ENCODE assay signal across 21 cellular contexts in the genomic region with DNA sequence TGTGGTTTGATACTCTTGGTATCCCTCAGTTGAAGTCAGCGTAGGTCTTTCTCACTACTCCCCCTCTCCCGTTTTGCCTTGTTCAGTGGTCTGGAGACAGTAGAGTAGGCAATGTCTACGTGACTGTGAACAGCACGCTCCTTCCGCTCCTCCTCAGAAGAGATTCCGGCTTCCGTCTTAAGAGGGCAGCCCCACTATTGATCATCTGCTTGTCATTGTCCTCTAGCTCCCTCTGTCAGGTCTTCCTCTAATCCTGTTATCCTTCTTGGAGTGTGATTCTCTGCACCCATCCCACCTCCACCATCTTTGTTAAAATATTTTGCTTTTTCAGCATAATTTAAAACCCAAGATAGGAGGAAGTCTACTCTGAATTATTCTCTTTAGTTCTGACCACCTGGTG.
DNase-seq lines count a peak whose midpoint lies in the region; ATAC-seq and TF ChIP-seq lines count a peak whose summit lies in the region.
"Had no signal": no experiment of that assay in that cellular context is flagged by ENCODE, and none has a peak within 500 bp of the region (broad histone marks: within the 10 kb centered on the region; RNA-seq: fewer than 3 reads in every experiment).

No MANE protein-coding gene starts in this region.

- no peak overlapping the region for H3K4me3 ChIP-seq in WERI-Rb-1 (ENCODE audit: low read depth, low read length)
- H3K4me3 ChIP-seq: gastroesophageal sphincter, lung, MG63, uterus had no signal

- H3K27me3 ChIP-seq in WERI-Rb-1 (ENCODE audit: insufficient read depth, low read depth, severe bottlenecking), result no peaks in the 10 kb centered on the region
- H3K27me3 ChIP-seq: MG63, uterus had no signal

- no peaks in the 10 kb centered on the region for H3K36me3 ChIP-seq in WERI-Rb-1
- H3K36me3 ChIP-seq: gastroesophageal sphincter, MG63, uterus had no signal

- TF ChIP-seq POLR2A in erythroblast (IDR thresholded peaks at IDR 0.05; ENCODE audit: low read length), result no peak

- ATAC-seq in GM21381 (IDR thresholded peaks at IDR 0.05; ENCODE audit: unreplicated experiment) (no peak), GM21529 (IDR thresholded peaks at IDR 0.05; ENCODE audit: unreplicated experiment) (no peak)
- ATAC-seq: gastroesophageal sphincter had no signal

- no peaks in the 10 kb centered on the region for H3K9me3 ChIP-seq in WERI-Rb-1 (ENCODE audit: severe bottlenecking)
- H3K9me3 ChIP-seq: gastroesophageal sphincter had no signal

- TF ChIP-seq CTCF in WERI-Rb-1 (IDR thresholded peaks at IDR 0.05; ENCODE audit: low read depth, low read length), result peak; percentile 45; the same call in 1 of the 2 replicates

- H3K27ac ChIP-seq in WERI-Rb-1, result no peak overlapping the region
- H3K27ac ChIP-seq: gastroesophageal sphincter, parathyroid adenoma, uterus had no signal

- DNase-seq in D341Med (ENCODE audit: low spot score) (peak; percentile 35), HT-29 (ENCODE audit: low spot score) (peak; percentile 8), WERI-Rb-1 (peak; percentile 40), left kidney (ENCODE audit: low read depth, low spot score) (peak; percentile 9), erythroblast (lab: John Stamatoyannopoulos, UW) (no peak)
- no peak for DNase-seq in stimulated activated CD4-positive, alpha-beta T cell treated with anti-CD3 and anti-CD28 coated beads, Interleukin-4, amount 100 ng/mL, for 4 hours
- DNase-seq: activated B cell treated with CpG ODN at 0.5 μM for 24 hours; activated CD4-positive, alpha-beta memory T cell treated with anti-CD3 and anti-CD28 coated beads, Interleukin-2, amount 10 ng/mL, durations not matched to agents 7 days and 5 days; activated T-cell treated with anti-CD3 and anti-CD28 coated beads, Interleukin-2, amount 50 U/mL, for 1 hour; COR-L47; cortex of kidney; MG63; naive B cell; SHP77 treated with DMSO at 0.1 percent for 48 hours; T-helper 2 cell; uterus had no signal

Comparison
In these comparisons a context has a peak if more than half of its experiments do, and no peak if none do; other contexts are left out.
1. DNase-seq: peak in D341Med (single experiment), HT-29 (single experiment), WERI-Rb-1 (single experiment) and left kidney (single experiment); none in stimulated activated CD4-positive, alpha-beta T cell treated with anti-CD3 and anti-CD28 coated beads, Interleukin-4, amount 100 ng/mL, for 4 hours (0 of 2) and erythroblast (0 of 2).